In genomic region chr17:18888766-18889290, GRCh38 we compare ENCODE assay signal across 18 cellular contexts.
"Had no signal": no experiment of that assay in that cellular context is flagged by ENCODE, and none has a peak within 500 bp of the region (broad histone marks: within the 10 kb centered on the region; RNA-seq: fewer than 3 reads in every experiment).

No MANE protein-coding gene starts in this region.

- H3K27me3 ChIP-seq: brain microvascular endothelial cell, esophagus squamous epithelium, neutrophil, spleen had no signal

- ATAC-seq: activated CD8-positive, alpha-beta T cell treated with anti-CD3 and anti-CD28 coated beads, Interleukin-2, amount 10 ng/mL, durations not matched to agents 7 days and 5 days; activated T-cell treated with anti-CD3 and anti-CD28 coated beads, Interleukin-2, amount 50 U/mL, for 4 hours; naive thymus-derived CD8-positive, alpha-beta T cell; stimulated activated memory B cell treated with anti-CD40 and anti-IgM and Interleukin-4, amounts not matched to agents 10 μg/mL and 1 μg/mL and 100 μg/mL, for 72 hours had no signal

- H3K9me3 ChIP-seq: esophagus squamous epithelium, neutrophil, spleen had no signal

- H3K27ac Mint-ChIP-seq: activated CD4-positive, alpha-beta T cell treated with anti-CD3 and anti-CD28 coated beads, Interleukin-2, amount 10 ng/mL, durations not matched to agents 7 days and 5 days; activated CD8-positive, alpha-beta T cell treated with anti-CD3 and anti-CD28 coated beads, Interleukin-2, amount 10 ng/mL, durations not matched to agents 7 days and 5 days; activated naive CD4-positive, alpha-beta T cell treated with anti-CD3 and anti-CD28 coated beads for 36 hours; stimulated activated memory B cell treated with anti-CD40 and anti-IgM and Interleukin-4, amounts not matched to agents 10 μg/mL and 1 μg/mL and 100 μg/mL, for 72 hours had no signal

- DNase-seq: activated CD4-positive, alpha-beta T cell treated with anti-CD3 and anti-CD28 coated beads, Interleukin-2, amount 10 ng/mL, durations not matched to agents 7 days and 5 days; activated CD4-positive, CD25-positive, alpha-beta regulatory T cell; activated CD8-positive, alpha-beta T cell treated with anti-CD3 and anti-CD28 coated beads, Interleukin-2, amount 10 ng/mL, durations not matched to agents 7 days and 5 days; activated naive CD4-positive, alpha-beta T cell treated with anti-CD3 and anti-CD28 coated beads for 36 hours; activated T-cell treated with anti-CD3 and anti-CD28 coated beads, Interleukin-2, amount 50 U/mL, for 4 hours; aorta; brain microvascular endothelial cell; central memory CD4-positive, alpha-beta T cell; effector CD4-positive, alpha-beta T cell; esophagus squamous epithelium; mesenchymal stem cell; naive thymus-derived CD8-positive, alpha-beta T cell; spleen; stimulated activated CD4-positive, alpha-beta T cell treated with anti-CD3 and anti-CD28 coated beads, Interleukin-4, amount 100 ng/mL, for 4 hours; T1000 had no signal

- H3K4me3 ChIP-seq: coronary artery, esophagus squamous epithelium, spleen had no signal

- H3K4me1 ChIP-seq: esophagus squamous epithelium had no signal

- H3K27ac ChIP-seq: brain microvascular endothelial cell, coronary artery, esophagus squamous epithelium, neutrophil had no signal

- H3K9me3 Mint-ChIP-seq: activated CD4-positive, alpha-beta T cell treated with anti-CD3 and anti-CD28 coated beads, Interleukin-2, amount 10 ng/mL, durations not matched to agents 7 days and 5 days; activated T-cell treated with anti-CD3 and anti-CD28 coated beads, Interleukin-2, amount 50 U/mL, for 4 hours had no signal

- H3K27me3 Mint-ChIP-seq: activated CD4-positive, alpha-beta T cell treated with anti-CD3 and anti-CD28 coated beads, Interleukin-2, amount 10 ng/mL, durations not matched to agents 7 days and 5 days; naive thymus-derived CD8-positive, alpha-beta T cell; stimulated activated memory B cell treated with anti-CD40 and anti-IgM and Interleukin-4, amounts not matched to agents 10 μg/mL and 1 μg/mL and 100 μg/mL, for 72 hours had no signal

- H3K4me1 Mint-ChIP-seq: activated CD4-positive, alpha-beta T cell treated with anti-CD3 and anti-CD28 coated beads, Interleukin-2, amount 10 ng/mL, durations not matched to agents 7 days and 5 days; stimulated activated memory B cell treated with anti-CD40 and anti-IgM and Interleukin-4, amounts not matched to agents 10 μg/mL and 1 μg/mL and 100 μg/mL, for 72 hours had no signal

- H3K4me3 Mint-ChIP-seq: activated CD4-positive, alpha-beta T cell treated with anti-CD3 and anti-CD28 coated beads, Interleukin-2, amount 10 ng/mL, durations not matched to agents 7 days and 5 days; activated CD8-positive, alpha-beta T cell treated with anti-CD3 and anti-CD28 coated beads, Interleukin-2, amount 10 ng/mL, durations not matched to agents 7 days and 5 days; activated naive CD4-positive, alpha-beta T cell treated with anti-CD3 and anti-CD28 coated beads for 36 hours; activated T-cell treated with anti-CD3 and anti-CD28 coated beads, Interleukin-2, amount 50 U/mL, for 4 hours; naive thymus-derived CD8-positive, alpha-beta T cell; stimulated activated memory B cell treated with anti-CD40 and anti-IgM and Interleukin-4, amounts not matched to agents 10 μg/mL and 1 μg/mL and 100 μg/mL, for 72 hours had no signal
